In genomic region chr2:203855274-203855673, GRCh38 we compare ENCODE assay signal across 23 cellular contexts. TPM values are rescaled to one million over a fixed set of nuclear protein-coding genes. Genes with fewer than 3 reads are reported as not detected.
DNase-seq lines count a peak whose midpoint lies in the region; TF ChIP-seq lines count a peak whose summit lies in the region.
"Had no signal": no experiment of that assay in that cellular context is flagged by ENCODE, and none has a peak within 500 bp of the region (broad histone marks: within the 10 kb centered on the region; RNA-seq: fewer than 3 reads in every experiment).

No MANE protein-coding gene starts in this region.

- intact Hi-C loops in activated naive CD4-positive, alpha-beta T cell treated with anti-CD3 and anti-CD28 coated beads for 36 hours (cut with micrococcal nuclease): loop anchor here (10.0 kb wide), 1 partner anchor 840 kb away; the partner anchor contains the start of gene NBEAL1
- intact Hi-C loops in CD4-positive, alpha-beta memory T cell (cut with micrococcal nuclease): loop anchor here (2.0 kb wide), 1 partner anchor 14 kb away; no protein-coding TSS in a partner anchor
- intact Hi-C loops in activated CD4-positive, alpha-beta memory T cell treated with anti-CD3 and anti-CD28 coated beads for 36 hours (cut with micrococcal nuclease): loop anchor here (5.0 kb wide), 1 partner anchor 33 kb away; no protein-coding TSS in a partner anchor

- H3K4me3 ChIP-seq in CD4-positive, alpha-beta memory T cell (ENCODE audit: low read length in 2 of 2): peak overlapping the region in 1 of 2 donors; percentile 1
- H3K4me3 ChIP-seq in osteoblast (ENCODE audit: insufficient read depth, low read length): no peak overlapping the region
- H3K4me3 ChIP-seq: Peyer's patch had no signal

- H3K79me2 ChIP-seq in osteoblast (ENCODE audit: insufficient read depth, low read length): no peaks in the 10 kb centered on the region

- no peaks in the 10 kb centered on the region for H3K9me3 Mint-ChIP-seq in activated naive CD4-positive, alpha-beta T cell treated with anti-CD3 and anti-CD28 coated beads for 36 hours
- no peaks in the 10 kb centered on the region for H3K9me3 Mint-ChIP-seq in CD4-positive, alpha-beta memory T cell
- no peaks in the 10 kb centered on the region for H3K9me3 Mint-ChIP-seq in activated CD4-positive, alpha-beta memory T cell treated with anti-CD3 and anti-CD28 coated beads for 36 hours
- H3K9me3 Mint-ChIP-seq: CD8-positive, alpha-beta T cell had no signal

- H3K27ac ChIP-seq in CD4-positive, alpha-beta memory T cell (ENCODE audit: low read depth, low read length): peak overlapping the region; percentile 3
- H3K27ac ChIP-seq in osteoblast (ENCODE audit: low read depth, low read length): no peak overlapping the region
- H3K27ac ChIP-seq: Peyer's patch had no signal

- no peak for DNase-seq in activated naive CD4-positive, alpha-beta T cell treated with anti-CD3 and anti-CD28 coated beads for 36 hours
- DNase-seq in activated naive CD4-positive, alpha-beta T cell treated with anti-CD3 and anti-CD28 coated beads, Interleukin-2, amount 50 U/mL, for 16 hours: no peak
- no peak for DNase-seq in CD4-positive, alpha-beta memory T cell
- DNase-seq in activated CD4-positive, alpha-beta memory T cell treated with anti-CD3 and anti-CD28 coated beads for 36 hours: no peak
- DNase-seq in osteoblast (ENCODE audit: insufficient read length, low spot score, missing footprints): peak; percentile 10
- DNase-seq in GM03348 (ENCODE audit: low spot score): no peak
- DNase-seq in NCI-H345 treated with DMSO at 0.1 percent for 48 hours (lab: John Stamatoyannopoulos, UW; ENCODE audit: unreplicated experiment): no peak
- DNase-seq: CD8-positive, alpha-beta T cell; DND-41; GOT3; Karpas-422; MV-4-11; NCI-H1694 treated with DMSO at 0.1 percent for 48 hours; NCI-H2081 treated with DMSO at 0.1 percent for 48 hours; NCI-H2171 treated with DMSO at 0.1 percent for 48 hours; NCI-H446; NCI-H526; Peyer's patch had no signal

- H3K4me2 ChIP-seq in osteoblast (ENCODE audit: insufficient read depth, low read length): no peak overlapping the region

- no peak overlapping the region for H2AFZ ChIP-seq in osteoblast (ENCODE audit: low read length)

- H3K36me3 Mint-ChIP-seq in activated naive CD4-positive, alpha-beta T cell treated with anti-CD3 and anti-CD28 coated beads for 36 hours (ENCODE audit: low read depth): no peaks in the 10 kb centered on the region
- H3K36me3 Mint-ChIP-seq in CD4-positive, alpha-beta memory T cell: no peaks in the 10 kb centered on the region
- H3K36me3 Mint-ChIP-seq in activated CD4-positive, alpha-beta memory T cell treated with anti-CD3 and anti-CD28 coated beads for 36 hours: peaks cover 4% of the 10 kb centered on the region
- H3K36me3 Mint-ChIP-seq: CD8-positive, alpha-beta T cell had no signal

- no peak for TF ChIP-seq CTCF in osteoblast (IDR thresholded peaks at IDR 0.05; ENCODE audit: extremely low read depth, low read depth, low read length)

- H3K4me1 ChIP-seq in CD4-positive, alpha-beta memory T cell (ENCODE audit: insufficient read depth, low read length): peaks cover 57% of the 10 kb centered on the region
- no peaks in the 10 kb centered on the region for H3K4me1 ChIP-seq in osteoblast (ENCODE audit: insufficient read depth, low read length)
- H3K4me1 ChIP-seq: Peyer's patch had no signal

- H3K27me3 Mint-ChIP-seq in activated naive CD4-positive, alpha-beta T cell treated with anti-CD3 and anti-CD28 coated beads for 36 hours (ENCODE audit: low read depth): no peaks in the 10 kb centered on the region
- no peaks in the 10 kb centered on the region for H3K27me3 Mint-ChIP-seq in CD4-positive, alpha-beta memory T cell
- no peaks in the 10 kb centered on the region for H3K27me3 Mint-ChIP-seq in activated CD4-positive, alpha-beta memory T cell treated with anti-CD3 and anti-CD28 coated beads for 36 hours

- peaks cover 75% of the 10 kb centered on the region for H3K4me1 Mint-ChIP-seq in activated naive CD4-positive, alpha-beta T cell treated with anti-CD3 and anti-CD28 coated beads for 36 hours (ENCODE audit: low read depth)
- H3K4me1 Mint-ChIP-seq in CD4-positive, alpha-beta memory T cell: peaks cover 44 to 85% (median 53%) of the 10 kb centered on the region in 4 donors
- H3K4me1 Mint-ChIP-seq in activated CD4-positive, alpha-beta memory T cell treated with anti-CD3 and anti-CD28 coated beads for 36 hours (ENCODE audit: low read depth): peaks cover 77% of the 10 kb centered on the region

- POLR2A ChIA-PET in CD4-positive, alpha-beta memory T cell (lab: Charles Lee; ENCODE audit: partially characterized antibody): interaction anchor here (0.9 to 9.6 kb wide), 3 partner anchors 17 to 54 kb away, joined by 3 to 213 read pairs (median 3); partner anchors contain the start of gene CTLA4
- POLR2A ChIA-PET in activated CD4-positive, alpha-beta memory T cell treated with anti-CD3 and anti-CD28 coated beads for 36 hours (lab: Charles Lee): interaction anchor here (0.7 to 5.9 kb wide), 10 partner anchors 10 to 146 kb away, joined by 3 to 212 read pairs (median 12); partner anchors contain the start of genes CTLA4 and ICOS

- H4K20me1 ChIP-seq in osteoblast (ENCODE audit: insufficient read depth, low read length): no peaks in the 10 kb centered on the region

- H3K4me3 Mint-ChIP-seq in activated naive CD4-positive, alpha-beta T cell treated with anti-CD3 and anti-CD28 coated beads for 36 hours: no peak overlapping the region
- H3K4me3 Mint-ChIP-seq in CD4-positive, alpha-beta memory T cell: peak overlapping the region in 7 of 8 donors; percentile 6 to 79 (median 47)
- H3K4me3 Mint-ChIP-seq in activated CD4-positive, alpha-beta memory T cell treated with anti-CD3 and anti-CD28 coated beads for 36 hours: peak overlapping the region; percentile 36
- H3K4me3 Mint-ChIP-seq: CD8-positive, alpha-beta T cell had no signal

- CTCF ChIA-PET in activated naive CD4-positive, alpha-beta T cell treated with anti-CD3 and anti-CD28 coated beads for 36 hours (lab: Charles Lee): interaction anchor here (0.8 to 1.7 kb wide), 3 partner anchors 13 to 55 kb away, joined by 3 read pairs; no protein-coding TSS in a partner anchor
- CTCF ChIA-PET in CD4-positive, alpha-beta memory T cell (lab: Charles Lee; ENCODE audit: partially characterized antibody): interaction anchor here (0.7 to 2.3 kb wide), 6 partner anchors 14 to 55 kb away, joined by 3 to 7 read pairs (median 4); no protein-coding TSS in a partner anchor
- CTCF ChIA-PET in activated CD4-positive, alpha-beta memory T cell treated with anti-CD3 and anti-CD28 coated beads for 36 hours (lab: Charles Lee): interaction anchor here (1.2 to 5.9 kb wide), 2 partner anchors 14 to 55 kb away, joined by 3 to 66 read pairs; partner anchors contain the start of gene CTLA4

- H3K9me3 ChIP-seq in CD4-positive, alpha-beta memory T cell (ENCODE audit: control insufficient read depth in 1 of 2, low read length in 2 of 2): no peaks in the 10 kb centered on the region
- no peaks in the 10 kb centered on the region for H3K9me3 ChIP-seq in osteoblast (ENCODE audit: low read depth, low read length)
- H3K9me3 ChIP-seq: Peyer's patch had no signal

- no peaks in the 10 kb centered on the region for H3K27me3 ChIP-seq in CD4-positive, alpha-beta memory T cell (ENCODE audit: insufficient read depth, low read length)
- H3K27me3 ChIP-seq in osteoblast (ENCODE audit: insufficient read depth, low read length): peaks cover 11% of the 10 kb centered on the region
- H3K27me3 ChIP-seq: Peyer's patch had no signal

- peak overlapping the region; percentile 25 for H3K27ac Mint-ChIP-seq in activated naive CD4-positive, alpha-beta T cell treated with anti-CD3 and anti-CD28 coated beads for 36 hours
- peak overlapping the region in 4 of 7 donors; percentile 3 to 60 (median 50) for H3K27ac Mint-ChIP-seq in CD4-positive, alpha-beta memory T cell
- H3K27ac Mint-ChIP-seq in activated CD4-positive, alpha-beta memory T cell treated with anti-CD3 and anti-CD28 coated beads for 36 hours: peak overlapping the region; percentile 91
- H3K27ac Mint-ChIP-seq: CD8-positive, alpha-beta T cell had no signal

- no peaks in the 10 kb centered on the region for H3K36me3 ChIP-seq in CD4-positive, alpha-beta memory T cell (ENCODE audit: insufficient read depth, low read length)
- no peaks in the 10 kb centered on the region for H3K36me3 ChIP-seq in osteoblast (ENCODE audit: insufficient read depth, low read length)
- H3K36me3 ChIP-seq: Peyer's patch had no signal

RNA-seq across cellular contexts. Expression of gene CTLA4, which starts 12.3 kb away (rescaled TPM):
- total RNA-seq in activated naive CD4-positive, alpha-beta T cell treated with anti-CD3 and anti-CD28 coated beads for 36 hours: 10 to 100 TPM; 65.2 to 69.7 TPM
- total RNA-seq in CD4-positive, alpha-beta memory T cell: 10 to 100 TPM; 18.4 to 20.4 TPM
- 1 to 10 TPM; 7.6 to 9.0 TPM for polyA plus RNA-seq in CD4-positive, alpha-beta memory T cell
- 100 to 1,000 TPM; 245 to 254 TPM for total RNA-seq in activated CD4-positive, alpha-beta memory T cell treated with anti-CD3 and anti-CD28 coated beads for 36 hours
- under 0.01 TPM in 1 of 2 replicates, not detected in the other for total RNA-seq in osteoblast
- total RNA-seq: A673, HT1080, M059J, OCI-LY7 had no signal
- polyA plus RNA-seq: BJ had no signal

Comparison
In these comparisons a context has a peak if more than half of its experiments do, and no peak if none do; other contexts are left out.
1. H3K27ac Mint-ChIP-seq: peak in every context shown above with its lines; median percentile 91 in activated CD4-positive, alpha-beta memory T cell treated with anti-CD3 and anti-CD28 coated beads for 36 hours; 50 in CD4-positive, alpha-beta memory T cell; 25 in activated naive CD4-positive, alpha-beta T cell treated with anti-CD3 and anti-CD28 coated beads for 36 hours.
2. RNA of gene CTLA4, which starts 12.3 kb away (total RNA-seq): 245 to 254 TPM in activated CD4-positive, alpha-beta memory T cell treated with anti-CD3 and anti-CD28 coated beads for 36 hours, 65.2 to 69.7 TPM in activated naive CD4-positive, alpha-beta T cell treated with anti-CD3 and anti-CD28 coated beads for 36 hours and 18.4 to 20.4 TPM in CD4-positive, alpha-beta memory T cell; under 0.01 TPM in osteoblast; every median in the first group is over 10 times any median in the second.